Comparison of ENCODE assay signal across 25 cellular contexts in genomic region chr11:68329496-68329895, GRCh38. TPM values are rescaled to one million over a fixed set of nuclear protein-coding genes. Genes with fewer than 3 reads are reported as not detected.
DNase-seq lines count a peak whose midpoint lies in the region; ATAC-seq and TF ChIP-seq lines count a peak whose summit lies in the region.
"Had no signal": no experiment of that assay in that cellular context is flagged by ENCODE, and none has a peak within 500 bp of the region (broad histone marks: within the 10 kb centered on the region; RNA-seq: fewer than 3 reads in every experiment).

No MANE protein-coding gene starts in this region.

- H3K4me3 Mint-ChIP-seq in type B pancreatic cell = peak overlapping the region; percentile 76
- H3K4me3 Mint-ChIP-seq in CD14-positive monocyte = peak overlapping the region in 1 of 2 donors; percentile 73

- peaks cover 17% of the 10 kb centered on the region for H3K79me1 ChIP-seq in neuronal stem cell (ENCODE audit: low read depth, low read length)

- no peak overlapping the region for H3K4me2 ChIP-seq in neuronal stem cell (ENCODE audit: insufficient read depth, low read length, poor library complexity, severe bottlenecking)

- TF ChIP-seq POLR2A in esophagus muscularis mucosa (IDR thresholded peaks at IDR 0.05; ENCODE audit: low read depth) = no peak

- H3K9me3 Mint-ChIP-seq in type B pancreatic cell (no peaks in the 10 kb centered on the region), CD14-positive monocyte (peaks cover 0 to 3% (median 0%) of the 10 kb centered on the region in 7 donors)
- H3K9me3 Mint-ChIP-seq: activated T-cell treated with anti-CD3 and anti-CD28 coated beads, Interleukin-2, amount 50 U/mL, for 72 hours; CD4-positive, alpha-beta memory T cell had no signal

- H3K27ac ChIP-seq in left ventricle myocardium inferior (replicated peaks) (peak overlapping the region; percentile 85), esophagus muscularis mucosa (replicated peaks in 1 of 4) (peak overlapping the region; percentile 29 to 74 (median 60)), neuronal stem cell (replicated peaks; ENCODE audit: low read length) (peak overlapping the region; percentile 7)
- H3K27ac ChIP-seq: epithelial cell of prostate had no signal

- H3K4me1 Mint-ChIP-seq in type B pancreatic cell (ENCODE audit: unreplicated experiment) (peaks cover 55% of the 10 kb centered on the region), CD14-positive monocyte (peaks cover 31% of the 10 kb centered on the region)

- TF ChIP-seq CTCF in left ventricle myocardium inferior (IDR thresholded peaks at IDR 0.05; ENCODE audit: borderline replicate concordance) (no peak), esophagus muscularis mucosa (IDR thresholded peaks at IDR 0.05) (no peak), type B pancreatic cell (conservative IDR thresholded peaks at IDR 0.05) (no peak), CD14-positive monocyte (IDR thresholded peaks at IDR 0.05) (no peak)

- H4K8ac ChIP-seq in neuronal stem cell (ENCODE audit: low read depth, low read length) = no peak overlapping the region

- H3K9me3 ChIP-seq in left ventricle myocardium inferior (replicated peaks) = no peaks in the 10 kb centered on the region
- no peaks in the 10 kb centered on the region for H3K9me3 ChIP-seq in esophagus muscularis mucosa
- H3K9me3 ChIP-seq in neuronal stem cell (replicated peaks in 1 of 2; ENCODE audit: control insufficient read depth in 2 of 2, insufficient read depth in 1 of 2, low read depth in 1 of 2, low read length in 2 of 2) = no peaks in the 10 kb centered on the region
- H3K9me3 ChIP-seq: breast epithelium, ovary had no signal

- H3K4me3 ChIP-seq in left ventricle myocardium inferior (no peak overlapping the region), esophagus muscularis mucosa (no peak overlapping the region), neuronal stem cell (ENCODE audit: low read length in 2 of 2) (no peak overlapping the region)
- H3K4me3 ChIP-seq: ovary, skin epidermis had no signal

- H3K27me3 ChIP-seq in left ventricle myocardium inferior (ENCODE audit: low read depth) = no peaks in the 10 kb centered on the region
- no peaks in the 10 kb centered on the region for H3K27me3 ChIP-seq in esophagus muscularis mucosa
- H3K27me3 ChIP-seq in neuronal stem cell (ENCODE audit: control insufficient read depth in 3 of 3, insufficient read depth in 3 of 3, low read depth in 1 of 3, low read length in 3 of 3) = no peaks in the 10 kb centered on the region
- H3K27me3 ChIP-seq: breast epithelium, ovary had no signal

- H3K4me1 ChIP-seq in left ventricle myocardium inferior (peaks cover 90% of the 10 kb centered on the region), esophagus muscularis mucosa (peaks cover 85 to 96% (median 88%) of the 10 kb centered on the region in 4 donors), neuronal stem cell (ENCODE audit: control insufficient read depth in 2 of 2, insufficient read depth in 1 of 2, low read depth in 1 of 2, low read length in 2 of 2) (peaks cover 42 to 59% of the 10 kb centered on the region in 2 donors)

- no peak overlapping the region for H4K91ac ChIP-seq in neuronal stem cell (ENCODE audit: low read depth, low read length, poor library complexity)

- H3K4ac ChIP-seq in neuronal stem cell (ENCODE audit: low read length) = no peak overlapping the region

- H2BK5ac ChIP-seq in neuronal stem cell (ENCODE audit: low read length) = peak overlapping the region; percentile 84

- no peak overlapping the region for H3K9ac ChIP-seq in neuronal stem cell (ENCODE audit: low read depth, low read length, poor library complexity)

- TF ChIP-seq EP300 in esophagus muscularis mucosa (IDR thresholded peaks at IDR 0.05) = no peak

- intact Hi-C loops in left ventricle myocardium inferior (cut with micrococcal nuclease) = no loop called here
- intact Hi-C loops in left ventricle myocardium superior (cut with micrococcal nuclease) = no loop called here
- intact Hi-C loops in esophagus muscularis mucosa (cut with DNase I) = no loop called here
- intact Hi-C loops in CD14-positive monocyte (cut with micrococcal nuclease) = no loop called here

- H3K23ac ChIP-seq in neuronal stem cell (ENCODE audit: low read depth, low read length, poor library complexity) = no peak overlapping the region

- peak overlapping the region; percentile 91 for H3K18ac ChIP-seq in neuronal stem cell (ENCODE audit: low read length)

- peak overlapping the region; percentile 71 for H2AK5ac ChIP-seq in neuronal stem cell (ENCODE audit: low read depth, low read length)

- H3K27me3 Mint-ChIP-seq in type B pancreatic cell = no peaks in the 10 kb centered on the region
- peaks cover 3 to 17% (median 14%) of the 10 kb centered on the region in 3 donors for H3K27me3 Mint-ChIP-seq in CD14-positive monocyte (ENCODE audit: low read depth in 3 of 3)
- H3K27me3 Mint-ChIP-seq: activated naive CD8-positive, alpha-beta T cell; CD4-positive, alpha-beta memory T cell had no signal

- no peak for ATAC-seq in left ventricle myocardium superior
- ATAC-seq: activated T-cell treated with anti-CD3 and anti-CD28 coated beads, Interleukin-2, amount 50 U/mL, for 72 hours; HCT116 had no signal

- no peaks in the 10 kb centered on the region for H3K36me3 ChIP-seq in left ventricle myocardium inferior
- no peaks in the 10 kb centered on the region for H3K36me3 ChIP-seq in esophagus muscularis mucosa
- peaks cover 0 to 7% of the 10 kb centered on the region in 2 donors for H3K36me3 ChIP-seq in neuronal stem cell (replicated peaks in 1 of 2; ENCODE audit: control insufficient read depth in 2 of 2, insufficient read depth in 2 of 2, low read length in 2 of 2)
- H3K36me3 ChIP-seq: breast epithelium, ovary had no signal

- peak overlapping the region; percentile 56 for H2BK15ac ChIP-seq in neuronal stem cell (ENCODE audit: low read length)

- peak overlapping the region; percentile 94 for H3K27ac Mint-ChIP-seq in type B pancreatic cell
- H3K27ac Mint-ChIP-seq in CD14-positive monocyte = no peak overlapping the region
- H3K27ac Mint-ChIP-seq: activated T-cell treated with anti-CD3 and anti-CD28 coated beads, Interleukin-2, amount 50 U/mL, for 72 hours; CD4-positive, alpha-beta memory T cell had no signal

- H3K36me3 Mint-ChIP-seq in type B pancreatic cell = peaks cover 4% of the 10 kb centered on the region
- H3K36me3 Mint-ChIP-seq in CD14-positive monocyte = no peaks in the 10 kb centered on the region
- H3K36me3 Mint-ChIP-seq: activated naive CD8-positive, alpha-beta T cell; CD4-positive, alpha-beta memory T cell had no signal

- no peak overlapping the region for H2BK120ac ChIP-seq in neuronal stem cell (ENCODE audit: low read depth, low read length)

- H2BK12ac ChIP-seq in neuronal stem cell (ENCODE audit: low read length) = peak overlapping the region; percentile 80

- DNase-seq in left ventricle myocardium inferior = no peak
- DNase-seq in left ventricle myocardium superior = no peak
- no peak for DNase-seq in esophagus muscularis mucosa (ENCODE audit: extremely low spot score)
- no peak for DNase-seq in neuronal stem cell (ENCODE audit: low spot score)
- no peak for DNase-seq in type B pancreatic cell (ENCODE audit: extremely low spot score, unreplicated experiment)
- DNase-seq in T1000 (lab: John Stamatoyannopoulos, UW) = no peak
- DNase-seq in CD14-positive monocyte (ENCODE audit: low spot score) = no peak
- no peak for DNase-seq in cerebellar cortex (ENCODE audit: low spot score)
- DNase-seq: activated CD4-positive, CD25-positive, alpha-beta regulatory T cell; activated T-cell treated with anti-CD3 and anti-CD28 coated beads, Interleukin-2, amount 50 U/mL, for 72 hours; CD4-positive, alpha-beta memory T cell; DMS53; NCI-H187; NCI-H2227 treated with DMSO at 0.1 percent for 48 hours; NCI-H82; OCI-M1; SIG-M5; stimulated activated CD4-positive, alpha-beta T cell treated with anti-CD3 and anti-CD28 coated beads, Interleukin-4, amount 100 ng/mL, for 1 hour; T-helper 2 cell had no signal

- 86% methylated on average over 9 of the region's 9 CpGs for WGBS in esophagus muscularis mucosa
- WGBS in neuronal stem cell (ENCODE audit: extremely low coverage in 2 of 2, insufficient read length in 2 of 2, insufficient replicate concordance in 1 of 2), 2 donors = no CpG with 5 or more reads among the region's 9 CpGs

- H3K14ac ChIP-seq in neuronal stem cell (ENCODE audit: low read length) = peak overlapping the region; percentile 78

- no peak overlapping the region for H2AFZ ChIP-seq in neuronal stem cell (ENCODE audit: low read length)

RNA-seq across cellular contexts. Expression of gene LRP5, which starts 17.1 kb away (rescaled TPM):
- 54.7 TPM for total RNA-seq in left ventricle myocardium inferior
- total RNA-seq in left ventricle myocardium superior = 64.8 TPM
- total RNA-seq in esophagus muscularis mucosa = 10 to 100 TPM; 34.0 to 78.4 (median 56.2) TPM
- 32.3 TPM for polyA plus RNA-seq in neuronal stem cell (2013, experiment 1 of 2)
- polyA plus RNA-seq in neuronal stem cell (2013, experiment 2 of 2) = 34.5 TPM
- 64.9 and 65.0 TPM in 2 replicates for total RNA-seq in type B pancreatic cell (ENCODE audit: low replicate concordance)
- under 1 TPM in 1 of 2 donors, not detected in 1; 0.23 TPM for polyA plus RNA-seq in CD14-positive monocyte

RNA-seq across cellular contexts. Expression of gene C11orf24, which starts 57.7 kb away (rescaled TPM):
- total RNA-seq in left ventricle myocardium inferior (28.6 TPM), left ventricle myocardium superior (23.9 TPM), esophagus muscularis mucosa (10 to 100 TPM; 27.0 to 41.5 (median 31.5) TPM), type B pancreatic cell (ENCODE audit: low replicate concordance) (45.4 and 46.4 TPM in 2 replicates)
- polyA plus RNA-seq in neuronal stem cell (2013, experiment 1 of 2) = 36.4 TPM
- polyA plus RNA-seq in neuronal stem cell (2013, experiment 2 of 2) = 35.7 TPM
- polyA plus RNA-seq in CD14-positive monocyte = 10 to 100 TPM in 1 of 2 donors, 1 to 10 TPM in 1; 9.5 to 12.6 TPM

Comparison
In these comparisons a context has a peak if more than half of its experiments do, and no peak if none do; other contexts are left out.
1. H3K27ac ChIP-seq: peak in every context shown above with its lines; median percentile 85 in left ventricle myocardium inferior; 60 in esophagus muscularis mucosa; 7 in neuronal stem cell.